8 cellular contexts compared by ENCODE assay signal in the genomic region with DNA sequence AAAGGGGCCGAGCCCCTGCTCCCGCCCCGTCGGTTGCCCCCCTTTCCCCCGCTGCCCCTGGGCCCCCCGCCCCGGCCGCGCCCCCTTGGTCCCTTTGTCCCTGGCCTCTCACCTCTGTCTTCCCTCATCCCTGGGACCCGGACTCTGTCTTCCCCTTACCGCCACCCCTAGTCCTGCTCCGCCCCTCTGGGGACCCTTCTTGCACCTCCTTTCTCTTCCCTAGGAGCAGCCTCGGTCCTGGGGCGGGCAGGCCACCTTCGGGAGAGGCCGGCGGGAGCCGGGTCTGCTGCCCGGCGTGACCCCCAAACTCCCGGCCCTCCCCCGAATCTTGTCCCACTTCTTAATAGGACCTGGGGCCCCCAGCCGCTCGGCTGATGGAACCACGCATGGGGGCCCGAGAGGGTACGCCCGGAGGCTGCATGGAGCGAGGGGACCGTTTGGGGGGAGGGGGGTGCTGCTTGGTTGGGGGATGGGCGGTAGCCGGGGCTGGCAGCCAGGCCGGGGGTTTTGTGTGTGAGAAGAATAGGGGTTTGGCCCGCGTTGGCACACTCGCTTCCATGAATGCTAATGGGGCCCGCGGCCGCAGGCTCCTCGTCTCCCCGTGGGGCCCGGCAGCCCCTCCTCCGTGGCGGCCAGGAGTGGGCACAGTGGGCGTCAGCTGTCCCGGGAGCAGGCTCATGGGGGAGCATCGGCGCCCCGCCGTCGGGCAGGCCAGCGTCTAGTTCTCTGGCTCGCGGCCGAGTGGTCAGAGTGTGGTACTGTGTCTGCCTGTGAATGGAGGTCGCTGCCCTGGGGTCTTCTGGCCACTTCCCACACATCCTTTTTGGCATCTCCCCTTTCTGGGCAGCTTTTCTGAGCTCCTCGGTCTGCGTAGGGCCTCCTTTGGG. TPM values are rescaled to one million over a fixed set of nuclear protein-coding genes. Genes with fewer than 3 reads are reported as not detected.
A peak's percentile ranks its signal among the peaks of the same experiment; 100 is the strongest.
DNase-seq lines count a peak whose midpoint lies in the region; ATAC-seq and TF ChIP-seq lines count a peak whose summit lies in the region.

No MANE protein-coding gene starts in this region.

- WGBS in mesodermal cell (ENCODE audit: insufficient coverage in 2 of 2), 2 experiments, result 14 to 15% methylated on average over 28 to 39 of the region's 58 CpGs
- WGBS in upper lobe of left lung, 2 donors, result 16 to 18% methylated on average over 15 to 47 of the region's 58 CpGs

- TF ChIP-seq CTCF in cardiac muscle cell (IDR thresholded peaks at IDR 0.05; ENCODE audit: low read depth, low read length) (no peak), astrocyte of the cerebellum (IDR thresholded peaks at IDR 0.05; ENCODE audit: low read depth, low read length, missing control alignments) (no peak), upper lobe of left lung (IDR thresholded peaks at IDR 0.05) (no peak)

- peak in 1 of 2 donors; percentile 5 for ATAC-seq in upper lobe of left lung (ENCODE audit: low FRiP score in 2 of 2)
- no peak for ATAC-seq in GM18867 (IDR thresholded peaks at IDR 0.05; ENCODE audit: unreplicated experiment)

- no peak for TF ChIP-seq EP300 in upper lobe of left lung (IDR thresholded peaks at IDR 0.05)

- H3K4me1 ChIP-seq in cardiac muscle cell (ENCODE audit: low read depth), result peaks cover 6% of the 10 kb centered on the region
- H3K4me1 ChIP-seq in mesodermal cell (ENCODE audit: control insufficient read depth, insufficient read depth, low read length, poor library complexity, severe bottlenecking), result peaks cover 2% of the 10 kb centered on the region
- peaks cover 10 to 29% (median 16%) of the 10 kb centered on the region in 4 donors for H3K4me1 ChIP-seq in upper lobe of left lung

- TF ChIP-seq POLR2A in upper lobe of left lung (IDR thresholded peaks at IDR 0.05), result no peak

- DNase-seq in cardiac muscle cell (ENCODE audit: low read depth in 1 of 2, low spot score in 1 of 2) (no peak), cardiac septum (ENCODE audit: low spot score) (no peak), astrocyte of the cerebellum (ENCODE audit: low read depth) (no peak), upper lobe of left lung (peak; percentile 10 to 82), ureter (ENCODE audit: low spot score) (no peak), HK-2 (ENCODE audit: unreplicated experiment) (no peak)

- H3K36me3 ChIP-seq in cardiac muscle cell, result no peaks in the 10 kb centered on the region
- peaks cover 3% of the 10 kb centered on the region for H3K36me3 ChIP-seq in mesodermal cell (ENCODE audit: control insufficient read depth, insufficient read depth, low read length)
- no peaks in the 10 kb centered on the region for H3K36me3 ChIP-seq in upper lobe of left lung

- H3K4me3 ChIP-seq in cardiac muscle cell, result peak overlapping the region; percentile 35
- peak overlapping the region; percentile 31 for H3K4me3 ChIP-seq in astrocyte of the cerebellum (ENCODE audit: low read depth, low read length)
- peak overlapping the region; percentile 44 for H3K4me3 ChIP-seq in mesodermal cell (ENCODE audit: extremely low read depth, insufficient read depth, low read length, poor library complexity, severe bottlenecking)
- H3K4me3 ChIP-seq in upper lobe of left lung, result peak overlapping the region in 3 of 4 donors; percentile 33 to 47 (median 45)

- H3K9me3 ChIP-seq in cardiac muscle cell (ENCODE audit: low read depth) (no peaks in the 10 kb centered on the region), mesodermal cell (ENCODE audit: control insufficient read depth, low read length) (no peaks in the 10 kb centered on the region), upper lobe of left lung (no peaks in the 10 kb centered on the region)

- H3K27ac ChIP-seq in cardiac muscle cell (no peak overlapping the region), mesodermal cell (ENCODE audit: low read depth, low read length, severe bottlenecking) (no peak overlapping the region), upper lobe of left lung (no peak overlapping the region)

- peaks cover 54% of the 10 kb centered on the region for H3K27me3 ChIP-seq in cardiac muscle cell
- H3K27me3 ChIP-seq in upper lobe of left lung, result peaks cover 0 to 32% (median 21%) of the 10 kb centered on the region in 4 donors

- intact Hi-C loops in cardiac septum (cut with DNase I), result no loop called here

- in situ Hi-C loops in astrocyte of the cerebellum (cut with HindIII; ENCODE audit: low sequenced_read_pairs), result no loop called here

RNA-seq across cellular contexts. Expression of a gene that starts 1.0 kb away (rescaled TPM):
- total RNA-seq in cardiac muscle cell (1.2 and 1.6 TPM in 2 replicates), cardiac septum (1.1 TPM), upper lobe of left lung (1 to 10 TPM in 1 of 6 donors, under 1 TPM in 4, not detected in 1; 0.22 to 2.6 (median 0.49) TPM), ureter (4.3 TPM)
- 0.84 and 2.8 TPM in 2 replicates for polyA plus RNA-seq in cardiac muscle cell
- polyA plus RNA-seq in mesodermal cell (2013, experiment 1 of 2), result 8.2 TPM
- 6.8 TPM for polyA plus RNA-seq in mesodermal cell (2013, experiment 2 of 2)

Comparison
In these comparisons a context has a peak if more than half of its experiments do, and no peak if none do; other contexts are left out.
1. DNase-seq: peak in upper lobe of left lung (2 of 2); none in cardiac muscle cell (0 of 2), cardiac septum (single experiment), astrocyte of the cerebellum (single experiment), ureter (single experiment) and HK-2 (single experiment).
2. Peak in every context shown above with its lines, with median percentiles within 50 percentile points of each other: H3K4me3 ChIP-seq.